Comparison of ENCODE assay signal across 8 cellular contexts in genomic region chr1:238023137-238023536, GRCh38.
"Had no signal": no experiment of that assay in that cellular context is flagged by ENCODE, and none has a peak within 500 bp of the region (broad histone marks: within the 10 kb centered on the region; RNA-seq: fewer than 3 reads in every experiment).

No MANE protein-coding gene starts in this region.

- ATAC-seq: GM12878 had no signal

- DNase-seq: GDM1, GF-D8 had no signal

- H3K4me3 ChIP-seq: GM12878 had no signal

- FAIRE-seq: G401.6, GM12878, GM12891, GM12892, GM18507, GM19239 had no signal
